Comparison of ENCODE assay signal across 18 cellular contexts in the genomic region with DNA sequence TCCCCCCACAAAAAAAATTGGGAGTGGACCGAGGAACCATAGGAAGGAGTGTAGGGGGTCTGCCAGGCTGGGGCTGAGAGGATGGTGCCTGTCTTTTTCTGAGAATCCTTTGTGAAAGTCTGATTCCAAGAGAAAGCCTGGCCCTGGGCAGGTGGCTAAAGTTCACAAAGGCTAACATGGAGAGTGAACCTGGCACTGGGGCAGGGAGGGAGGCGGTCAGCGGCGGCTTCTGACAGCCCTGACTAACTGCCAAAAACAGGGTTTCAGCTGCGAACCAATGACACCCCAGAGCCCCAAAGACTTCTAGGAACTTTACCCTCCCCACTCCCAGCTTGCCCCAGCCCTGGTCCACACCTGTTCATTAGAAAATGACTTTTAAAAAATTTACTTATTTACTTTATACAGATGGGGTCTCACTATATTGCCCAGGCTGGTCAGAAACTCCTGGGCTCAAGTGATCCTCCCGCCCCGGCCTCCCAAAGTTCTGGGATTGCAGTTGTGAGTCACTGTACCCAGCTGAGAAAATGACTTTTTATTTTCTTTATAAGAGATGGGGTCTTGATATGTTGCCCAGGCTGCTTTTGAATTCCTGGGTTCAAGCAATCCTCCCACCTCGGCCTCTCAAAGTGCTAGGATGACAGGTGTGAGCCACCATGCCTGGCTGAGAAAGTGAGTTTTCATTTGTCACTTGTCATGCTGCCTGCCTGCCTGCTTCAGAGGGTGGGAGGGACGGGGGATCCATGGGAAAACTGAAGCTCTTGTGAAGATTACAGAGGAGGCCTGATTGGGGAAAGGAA.
"Had no signal": no experiment of that assay in that cellular context is flagged by ENCODE, and none has a peak within 500 bp of the region (broad histone marks: within the 10 kb centered on the region; RNA-seq: fewer than 3 reads in every experiment).

No MANE protein-coding gene starts in this region.

- H3K9me3 ChIP-seq: adrenal gland, esophagus squamous epithelium, lower lobe of right lung, neutrophil, pancreas, vagina had no signal

- H3K27me3 ChIP-seq: adrenal gland, esophagus squamous epithelium, heart right ventricle, neutrophil, pancreas, tibial nerve, vagina had no signal

- ATAC-seq: activated CD4-positive, CD25-positive, alpha-beta regulatory T cell treated with anti-CD3 and anti-CD28 coated beads, Interleukin-2, amount 50 U/mL, for 24 hours; activated T-cell treated with anti-CD3 and anti-CD28 coated beads, Interleukin-2, amount 50 U/mL, for 4 hours; heart right ventricle; lower lobe of right lung; natural killer cell; pancreas had no signal

- H3K4me1 ChIP-seq: adrenal gland, lower lobe of right lung, pancreas, tibial nerve, vagina had no signal

- H3K36me3 Mint-ChIP-seq: immature natural killer cell, natural killer cell had no signal

- H3K9me3 Mint-ChIP-seq: activated T-cell treated with anti-CD3 and anti-CD28 coated beads, Interleukin-2, amount 50 U/mL, for 4 hours; immature natural killer cell; natural killer cell; stimulated activated naive CD8-positive, alpha-beta T cell treated with anti-CD3 and anti-CD28 coated beads, Interleukin-15, Interleukin-2, amounts not matched to agents 100 ng/mL and 50 ng/mL, for 24 hours had no signal

- H3K4me3 Mint-ChIP-seq: activated T-cell treated with anti-CD3 and anti-CD28 coated beads, Interleukin-2, amount 50 U/mL, for 4 hours; immature natural killer cell; natural killer cell; stimulated activated naive CD8-positive, alpha-beta T cell treated with anti-CD3 and anti-CD28 coated beads, Interleukin-15, Interleukin-2, amounts not matched to agents 100 ng/mL and 50 ng/mL, for 24 hours had no signal

- H3K27me3 Mint-ChIP-seq: stimulated activated naive CD8-positive, alpha-beta T cell treated with anti-CD3 and anti-CD28 coated beads, Interleukin-15, Interleukin-2, amounts not matched to agents 100 ng/mL and 50 ng/mL, for 24 hours had no signal

- H3K36me3 ChIP-seq: adrenal gland, esophagus squamous epithelium, heart right ventricle, lower lobe of right lung, neutrophil, pancreas, tibial nerve, vagina had no signal

- DNase-seq: activated naive CD4-positive, alpha-beta T cell treated with anti-CD3 and anti-CD28 coated beads, Interleukin-2, amount 50 U/mL, for 16 hours; activated T-cell treated with anti-CD3 and anti-CD28 coated beads, Interleukin-2, amount 50 U/mL, for 4 hours; dermis blood vessel endothelial cell; effector memory CD4-positive, alpha-beta T cell; esophagus squamous epithelium; heart right ventricle; immature natural killer cell; lower lobe of right lung; natural killer cell; stimulated activated CD4-positive, alpha-beta T cell treated with anti-CD3 and anti-CD28 coated beads, Interleukin-2, amount 100 ng/mL, for 24 hours; T-helper 1 cell had no signal

- H3K27ac Mint-ChIP-seq: immature natural killer cell; natural killer cell; stimulated activated naive CD8-positive, alpha-beta T cell treated with anti-CD3 and anti-CD28 coated beads, Interleukin-15, Interleukin-2, amounts not matched to agents 100 ng/mL and 50 ng/mL, for 24 hours had no signal

- H3K27ac ChIP-seq: adrenal gland, esophagus squamous epithelium, heart right ventricle, lower lobe of right lung, neutrophil, pancreas, tibial nerve, vagina had no signal

- H3K4me3 ChIP-seq: adrenal gland, esophagus squamous epithelium, heart right ventricle, lower lobe of right lung, pancreas, tibial nerve, vagina had no signal
